8 cellular contexts compared by ENCODE assay signal in genomic region chr6:39934060-39934757, GRCh38. TPM values are rescaled to one million over a fixed set of nuclear protein-coding genes. Genes with fewer than 3 reads are reported as not detected.
DNase-seq lines count a peak whose midpoint lies in the region; ATAC-seq and TF ChIP-seq lines count a peak whose summit lies in the region.

MOCS1 (minus strand) TSS chr6:39934462; CDS start chr6:39934417, 45 bp downstream.

- H3K27me3 Mint-ChIP-seq in activated T-cell treated with anti-CD3 and anti-CD28 coated beads, Interleukin-2, amount 50 U/mL, for 24 hours = peaks cover 42% of the 10 kb centered on the region

- H3K27me3 ChIP-seq in esophagus squamous epithelium = peaks cover 0 to 5% (median 0%) of the 10 kb centered on the region in 4 donors

- H3K4me3 ChIP-seq in esophagus squamous epithelium = peak within 1 kb of the TSS; percentile 56 to 90 (median 76)

- no peaks in the 10 kb centered on the region for H3K9me3 Mint-ChIP-seq in activated T-cell treated with anti-CD3 and anti-CD28 coated beads, Interleukin-2, amount 50 U/mL, for 24 hours

- peak within 1 kb of the TSS; percentile 73 to 94 (median 88) for H3K27ac ChIP-seq in esophagus squamous epithelium

- no peaks in the 10 kb centered on the region for H3K9me3 ChIP-seq in esophagus squamous epithelium

- no peaks in the 10 kb centered on the region for H3K36me3 ChIP-seq in esophagus squamous epithelium

- no peaks in the 10 kb centered on the region for H3K36me3 Mint-ChIP-seq in activated T-cell treated with anti-CD3 and anti-CD28 coated beads, Interleukin-2, amount 50 U/mL, for 24 hours (ENCODE audit: low read depth)

- TF ChIP-seq CTCF in esophagus squamous epithelium (IDR thresholded peaks at IDR 0.05) = no peak

- peak within 1 kb of the TSS; percentile 79 for H3K27ac Mint-ChIP-seq in activated T-cell treated with anti-CD3 and anti-CD28 coated beads, Interleukin-2, amount 50 U/mL, for 24 hours

- peak; percentile 85 for DNase-seq in Daoy (ENCODE audit: low read depth)
- peak; percentile 71 for DNase-seq in NCI-H2171 (lab: John Stamatoyannopoulos, UW)
- peak; percentile 69 for DNase-seq in activated T-cell treated with anti-CD3 and anti-CD28 coated beads, Interleukin-2, amount 50 U/mL, for 24 hours
- no peak for DNase-seq in esophagus squamous epithelium (lab: John Stamatoyannopoulos, UW)
- peak; percentile 91 for DNase-seq in midbrain (lab: John Stamatoyannopoulos, UW)
- peak; percentile 25 to 36 for DNase-seq in stimulated activated CD8-positive, alpha-beta memory T cell treated with anti-CD3 and anti-CD28 coated beads, Interleukin-15, amount 100 ng/mL, for 48 hours (ENCODE audit: low read depth in 2 of 2)

- H3K4me1 Mint-ChIP-seq in activated T-cell treated with anti-CD3 and anti-CD28 coated beads, Interleukin-2, amount 50 U/mL, for 24 hours (ENCODE audit: low read depth) = peaks cover 14% of the 10 kb centered on the region

- 9 to 20% methylated on average over 3 to 6 of the region's 50 CpGs for WGBS in esophagus squamous epithelium, 2 donors

- H3K4me3 Mint-ChIP-seq in activated T-cell treated with anti-CD3 and anti-CD28 coated beads, Interleukin-2, amount 50 U/mL, for 24 hours = peak within 1 kb of the TSS; percentile 74

- TF ChIP-seq POLR2A in esophagus squamous epithelium (IDR thresholded peaks at IDR 0.05) = peak in 2 of 4 donors; percentile 44 to 52

- peaks cover 0 to 60% (median 3%) of the 10 kb centered on the region in 3 donors for H3K4me1 ChIP-seq in esophagus squamous epithelium

- intact Hi-C loops in esophagus squamous epithelium (cut with DNase I) = no loop called here

- ATAC-seq in HG03196 (IDR thresholded peaks at IDR 0.05; ENCODE audit: unreplicated experiment) (no peak), GM21717 (IDR thresholded peaks at IDR 0.05; ENCODE audit: unreplicated experiment) (no peak)

RNA-seq across cellular contexts. Expression of gene MOCS1, which starts in this region (rescaled TPM):
- total RNA-seq in Daoy (2014; rRNA removed; shearing (Covaris generic)) = 8.8 and 13.2 TPM in 2 replicates
- total RNA-seq in esophagus squamous epithelium = 10 to 100 TPM in 2 of 4 donors, 1 to 10 TPM in 2; 5.0 to 12.0 (median 8.4) TPM
